Comparison of ENCODE assay signal across 25 cellular contexts in the genomic region with DNA sequence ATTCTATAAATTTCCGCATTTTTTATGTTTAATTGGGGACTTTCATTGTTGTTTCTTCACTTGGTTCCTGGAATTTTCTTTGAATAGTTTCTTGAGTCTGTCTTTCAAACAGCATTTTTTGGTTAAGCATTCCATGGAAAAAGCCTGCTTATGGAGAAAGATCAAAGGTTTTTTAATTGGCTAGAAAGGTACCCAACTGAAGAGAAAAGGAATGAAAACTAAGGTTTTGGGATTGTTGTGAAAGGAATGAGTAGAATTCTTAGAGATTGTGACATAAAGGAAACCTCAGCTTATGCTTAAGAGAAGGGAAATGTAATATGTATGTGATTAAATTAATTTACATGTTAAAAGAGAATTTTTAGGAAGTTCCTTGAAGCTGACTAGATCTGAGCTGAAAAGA.
DNase-seq lines count a peak whose midpoint lies in the region; ATAC-seq, FAIRE-seq and TF ChIP-seq lines count a peak whose summit lies in the region.
"Had no signal": no experiment of that assay in that cellular context is flagged by ENCODE, and none has a peak within 500 bp of the region (broad histone marks: within the 10 kb centered on the region; RNA-seq: fewer than 3 reads in every experiment).

No MANE protein-coding gene starts in this region.

- H3K27ac Mint-ChIP-seq in activated CD8-positive, alpha-beta T cell treated with anti-CD3 and anti-CD28 coated beads for 36 hours, result peak overlapping the region; percentile 42
- no peak overlapping the region for H3K27ac Mint-ChIP-seq in activated CD8-positive, alpha-beta T cell treated with anti-CD3 and anti-CD28 coated beads, Interleukin-2, amount 10 ng/mL, durations not matched to agents 7 days and 5 days
- H3K27ac Mint-ChIP-seq in astrocyte (ENCODE audit: unreplicated experiment), result peak overlapping the region; percentile 67

- H3K27me3 ChIP-seq in HCT116 (ENCODE audit: insufficient read depth, low read length) (no peaks in the 10 kb centered on the region), astrocyte (ENCODE audit: insufficient read depth, low read length) (no peaks in the 10 kb centered on the region), neutrophil (no peaks in the 10 kb centered on the region), testis (no peaks in the 10 kb centered on the region)
- H3K27me3 ChIP-seq: adrenal gland, pancreas, stomach had no signal

- H3K27ac ChIP-seq in HCT116 (ENCODE audit: low read depth, low read length) (no peak overlapping the region; the same call in 1 of the 2 replicates), astrocyte (ENCODE audit: low read depth, low read length) (no peak overlapping the region), neutrophil (peak overlapping the region; percentile 77), testis (no peak overlapping the region)
- H3K27ac ChIP-seq: adrenal gland, coronary artery, pancreas, stomach had no signal

- no peak for FAIRE-seq in astrocyte (lab: Jason Lieb, UNC)
- FAIRE-seq: A204.1, GM12892, pancreas had no signal

- H3K36me3 Mint-ChIP-seq in activated CD8-positive, alpha-beta T cell treated with anti-CD3 and anti-CD28 coated beads for 36 hours (ENCODE audit: low read depth), result peaks cover 47% of the 10 kb centered on the region
- H3K36me3 Mint-ChIP-seq in activated CD8-positive, alpha-beta T cell treated with anti-CD3 and anti-CD28 coated beads, Interleukin-2, amount 10 ng/mL, durations not matched to agents 7 days and 5 days (ENCODE audit: low read depth), result peaks cover 39% of the 10 kb centered on the region
- peaks cover 24% of the 10 kb centered on the region for H3K36me3 Mint-ChIP-seq in astrocyte (ENCODE audit: low read depth, unreplicated experiment)

- no peaks in the 10 kb centered on the region for H3K9me2 ChIP-seq in HCT116 (ENCODE audit: insufficient read depth)

- H4K20me1 ChIP-seq in HCT116 (ENCODE audit: insufficient read depth), result no peaks in the 10 kb centered on the region
- H4K20me1 ChIP-seq in astrocyte (ENCODE audit: insufficient read depth, low read length), result peaks cover 11% of the 10 kb centered on the region

- ATAC-seq in activated CD8-positive, alpha-beta T cell treated with anti-CD3 and anti-CD28 coated beads for 36 hours, result no peak
- ATAC-seq in activated CD8-positive, alpha-beta T cell treated with anti-CD3 and anti-CD28 coated beads, Interleukin-2, amount 10 ng/mL, durations not matched to agents 7 days and 5 days, result no peak
- ATAC-seq in HCT116, result no peak
- no peak for ATAC-seq in HG03432 (IDR thresholded peaks at IDR 0.05; ENCODE audit: unreplicated experiment)
- ATAC-seq: activated T-cell treated with anti-CD3 and anti-CD28 coated beads, Interleukin-2, amount 50 U/mL, for 4 hours; pancreas; right cardiac atrium had no signal

- TF ChIP-seq RAD21 in HCT116 (IDR thresholded peaks at IDR 0.05; ENCODE audit: low read depth), result no peak

- no peaks in the 10 kb centered on the region for H3K27me3 Mint-ChIP-seq in activated CD8-positive, alpha-beta T cell treated with anti-CD3 and anti-CD28 coated beads for 36 hours
- no peaks in the 10 kb centered on the region for H3K27me3 Mint-ChIP-seq in activated CD8-positive, alpha-beta T cell treated with anti-CD3 and anti-CD28 coated beads, Interleukin-2, amount 10 ng/mL, durations not matched to agents 7 days and 5 days (ENCODE audit: low read depth)
- H3K27me3 Mint-ChIP-seq in astrocyte (ENCODE audit: low read depth, unreplicated experiment), result no peaks in the 10 kb centered on the region
- H3K27me3 Mint-ChIP-seq: naive B cell had no signal

- DNase-seq in activated CD8-positive, alpha-beta T cell treated with anti-CD3 and anti-CD28 coated beads for 36 hours, result no peak
- DNase-seq in activated CD8-positive, alpha-beta T cell treated with anti-CD3 and anti-CD28 coated beads, Interleukin-2, amount 10 ng/mL, durations not matched to agents 7 days and 5 days, result no peak
- DNase-seq in HCT116 (ENCODE audit: low read depth, low spot score) (no peak), astrocyte (ENCODE audit: low read depth) (peak; percentile 49), NCI-H2196 treated with DMSO at 0.1 percent for 48 hours (lab: John Stamatoyannopoulos, UW; ENCODE audit: unreplicated experiment) (no peak), testis (no peak)
- DNase-seq: activated CD4-positive, alpha-beta T cell treated with anti-CD3 and anti-CD28 coated beads, Interleukin-2, amount 50 U/mL, for 4 hours; activated T-cell treated with anti-CD3 and anti-CD28 coated beads, Interleukin-2, amount 50 U/mL, for 4 hours; adrenal gland; Caco-2; DND-41; naive B cell; NCI-H1436 treated with DMSO at 0.1 percent for 48 hours; NCI-H2171 treated with DMSO at 0.1 percent for 48 hours; NCI-H526; pancreas; right cardiac atrium; stomach; WERI-Rb-1 had no signal

- H2AFZ ChIP-seq in HCT116 (ENCODE audit: low read depth, low read length, poor library complexity, severe bottlenecking) (no peak overlapping the region), astrocyte (ENCODE audit: low read depth, low read length) (no peak overlapping the region)

- H3K9me3 Mint-ChIP-seq in activated CD8-positive, alpha-beta T cell treated with anti-CD3 and anti-CD28 coated beads for 36 hours, result peaks cover 13% of the 10 kb centered on the region
- peaks cover 9% of the 10 kb centered on the region for H3K9me3 Mint-ChIP-seq in activated CD8-positive, alpha-beta T cell treated with anti-CD3 and anti-CD28 coated beads, Interleukin-2, amount 10 ng/mL, durations not matched to agents 7 days and 5 days (ENCODE audit: insufficient read depth)
- peaks cover 7% of the 10 kb centered on the region for H3K9me3 Mint-ChIP-seq in astrocyte (ENCODE audit: unreplicated experiment)

- BruUV-seq in HCT116 (replicated peaks; lab: Mats Ljungman, UMichigan), result TSS peak; percentile 21

- CTCF ChIA-PET in activated CD8-positive, alpha-beta T cell treated with anti-CD3 and anti-CD28 coated beads for 36 hours (lab: Charles Lee), result interaction anchor here (1.0 to 8.9 kb wide), 7 partner anchors 66 to 420 kb away, joined by 3 to 116 read pairs (median 14); no protein-coding TSS in a partner anchor
- CTCF ChIA-PET in activated CD8-positive, alpha-beta T cell treated with anti-CD3 and anti-CD28 coated beads, Interleukin-2, amount 10 ng/mL, durations not matched to agents 7 days and 5 days (lab: Charles Lee), result interaction anchor here (1.1 to 9.2 kb wide), 8 partner anchors 11 to 565 kb away, joined by 3 to 204 read pairs (median 20); no protein-coding TSS in a partner anchor
- CTCF ChIA-PET in HCT116 (lab: Charles Lee), result interaction anchor here (0.8 to 3.8 kb wide), 2 partner anchors 78 to 422 kb away, joined by 6 to 29 read pairs; no protein-coding TSS in a partner anchor

- RAD21 ChIA-PET in HCT116 (lab: Charles Lee; ENCODE audit: low non-redundant PET in 1 of 2, low total read pairs in 2 of 2, uncharacterized antibody in 2 of 2, unreplicated experiment in 2 of 2), result no interaction called here

- H3K36me3 ChIP-seq in HCT116 (ENCODE audit: control insufficient read depth in 1 of 2, insufficient read depth in 2 of 2, low read length in 2 of 2) (peaks cover 3 to 22% of the 10 kb centered on the region in 2 experiments; a peak in 3 of 4 replicates), astrocyte (ENCODE audit: insufficient read depth, low read length) (peaks cover 21% of the 10 kb centered on the region), neutrophil (peaks cover 7% of the 10 kb centered on the region), testis (ENCODE audit: low read depth, missing control alignments) (no peaks in the 10 kb centered on the region)
- H3K36me3 ChIP-seq: adrenal gland had no signal

- no peak for TF ChIP-seq CTCF in activated CD8-positive, alpha-beta T cell treated with anti-CD3 and anti-CD28 coated beads for 36 hours (IDR thresholded peaks at IDR 0.05)
- TF ChIP-seq CTCF in HCT116 (IDR thresholded peaks at IDR 0.05 in 2 of 3, conservative IDR thresholded peaks at IDR 0.05 in 1 of 3; ENCODE audit: borderline replicate concordance in 1 of 3, insufficient read depth in 1 of 3, low read depth in 2 of 3, low read length in 2 of 3) (no peak), astrocyte (IDR thresholded peaks at IDR 0.05; ENCODE audit: insufficient read depth, low read depth, low read length) (no peak), neutrophil (IDR thresholded peaks at IDR 0.05) (no peak), testis (IDR thresholded peaks at IDR 0.05) (no peak)

- POLR2A ChIA-PET in activated CD8-positive, alpha-beta T cell treated with anti-CD3 and anti-CD28 coated beads for 36 hours (lab: Charles Lee), result no interaction called here
- POLR2A ChIA-PET in activated CD8-positive, alpha-beta T cell treated with anti-CD3 and anti-CD28 coated beads, Interleukin-2, amount 10 ng/mL, durations not matched to agents 7 days and 5 days (lab: Charles Lee), result no interaction called here
- POLR2A ChIA-PET in HCT116 (lab: Charles Lee), result no interaction called here

- peaks cover 0 to 14% of the 10 kb centered on the region in 2 experiments; a peak in 1 of 4 replicates for H3K9me3 ChIP-seq in HCT116 (ENCODE audit: control insufficient read depth in 1 of 2, insufficient read depth in 1 of 2, low read depth in 1 of 2, low read length in 2 of 2)
- H3K9me3 ChIP-seq in astrocyte (ENCODE audit: insufficient read depth, low read depth, low read length), result peaks cover 7% of the 10 kb centered on the region
- H3K9me3 ChIP-seq in neutrophil, result no peaks in the 10 kb centered on the region
- no peaks in the 10 kb centered on the region for H3K9me3 ChIP-seq in testis

- no peak overlapping the region for H3K4me3 ChIP-seq in HCT116 (replicated peaks in 1 of 2; ENCODE audit: low read depth in 1 of 2, low read length in 2 of 2)
- H3K4me3 ChIP-seq in astrocyte (ENCODE audit: insufficient read depth, low read depth, low read length), result no peak overlapping the region
- H3K4me3 ChIP-seq in neutrophil (ENCODE audit: low read depth in 1 of 2, low read length in 1 of 2), result no peak overlapping the region
- no peak overlapping the region for H3K4me3 ChIP-seq in testis
- H3K4me3 ChIP-seq: adrenal gland, coronary artery, pancreas, stomach had no signal

- WGBS in testis, 2 donors, result 92 to 100% methylated on average over 1 of the region's 1 CpG

- peaks cover 21% of the 10 kb centered on the region for H3K4me1 Mint-ChIP-seq in activated CD8-positive, alpha-beta T cell treated with anti-CD3 and anti-CD28 coated beads for 36 hours (ENCODE audit: low read depth)
- peaks cover 22% of the 10 kb centered on the region for H3K4me1 Mint-ChIP-seq in activated CD8-positive, alpha-beta T cell treated with anti-CD3 and anti-CD28 coated beads, Interleukin-2, amount 10 ng/mL, durations not matched to agents 7 days and 5 days (ENCODE audit: low read depth)
- peaks cover 8% of the 10 kb centered on the region for H3K4me1 Mint-ChIP-seq in astrocyte (ENCODE audit: low read depth, unreplicated experiment)

- H3K79me2 ChIP-seq in HCT116 (ENCODE audit: insufficient read depth, low read length), result peaks cover 10% of the 10 kb centered on the region; the same call in 1 of the 2 replicates
- H3K79me2 ChIP-seq in astrocyte (ENCODE audit: insufficient read depth, low read length), result peaks cover 16% of the 10 kb centered on the region

- intact Hi-C loops in activated CD8-positive, alpha-beta T cell treated with anti-CD3 and anti-CD28 coated beads for 36 hours (cut with micrococcal nuclease), result no loop called here
- intact Hi-C loops in HCT116 (cut with micrococcal nuclease) (loop anchor here (5.0 kb wide), 1 partner anchor 75 kb away; no protein-coding TSS in a partner anchor), testis (cut with DNase I; ENCODE audit: low total_unique reads) (no loop called here)

- no peak overlapping the region for H3K9ac ChIP-seq in HCT116 (ENCODE audit: low read length)
- H3K9ac ChIP-seq in astrocyte (ENCODE audit: low read length), result no peak overlapping the region

- no peak overlapping the region for H3K4me3 Mint-ChIP-seq in activated CD8-positive, alpha-beta T cell treated with anti-CD3 and anti-CD28 coated beads for 36 hours
- H3K4me3 Mint-ChIP-seq in activated CD8-positive, alpha-beta T cell treated with anti-CD3 and anti-CD28 coated beads, Interleukin-2, amount 10 ng/mL, durations not matched to agents 7 days and 5 days, result no peak overlapping the region
- no peak overlapping the region for H3K4me3 Mint-ChIP-seq in astrocyte (ENCODE audit: unreplicated experiment)
- H3K4me3 Mint-ChIP-seq: activated T-cell treated with anti-CD3 and anti-CD28 coated beads, Interleukin-2, amount 50 U/mL, for 4 hours; naive B cell; T-helper 2 cell treated with Interferon-gamma antibody and Interleukin-4, amounts not matched to agents 5 μg/mL and 100 μg/mL, for 36 hours had no signal

- TF ChIP-seq POLR2A in HCT116 (IDR thresholded peaks at IDR 0.05; ENCODE audit: borderline replicate concordance, extremely low read depth, insufficient read depth, insufficient read length), result no peak
- no peak for TF ChIP-seq POLR2A in testis (IDR thresholded peaks at IDR 0.05)

- H3K4me2 ChIP-seq in HCT116 (ENCODE audit: low read length), result no peak overlapping the region
- H3K4me2 ChIP-seq in astrocyte (ENCODE audit: low read length), result no peak overlapping the region

- H3K4me1 ChIP-seq in HCT116 (ENCODE audit: control insufficient read depth in 1 of 2, insufficient read depth in 2 of 2, low read length in 2 of 2) (no peaks in the 10 kb centered on the region), astrocyte (ENCODE audit: insufficient read depth, low read length) (no peaks in the 10 kb centered on the region), neutrophil (ENCODE audit: control insufficient read depth in 1 of 2, insufficient read depth in 1 of 2, low read depth in 1 of 2, low read length in 1 of 2) (peaks cover 20 to 35% of the 10 kb centered on the region in 2 experiments), testis (no peaks in the 10 kb centered on the region)
